In genomic region chr4:153114771-153115321, GRCh38 we compare ENCODE assay signal across 8 cellular contexts.
DNase-seq lines count a peak whose midpoint lies in the region; TF ChIP-seq lines count a peak whose summit lies in the region.

No MANE protein-coding gene starts in this region.

- TF ChIP-seq CTCF in coronary artery (IDR thresholded peaks at IDR 0.05): no peak

- DNase-seq in GM04504 (ENCODE audit: low read depth) (peak; percentile 15), coronary artery (ENCODE audit: low spot score) (no peak), NCI-H526 treated with DMSO at 0.1 percent for 48 hours (lab: John Stamatoyannopoulos, UW) (no peak), islet precursor cell (no peak), NCI-H1417 (lab: John Stamatoyannopoulos, UW) (no peak), NCI-H345 (lab: John Stamatoyannopoulos, UW) (no peak)
- DNase-seq in activated CD4-positive, alpha-beta T cell treated with anti-CD3 and anti-CD28 coated beads for 1 hour: peak; percentile 30
- peak; percentile 46 to 55 (median 52) for DNase-seq in stimulated activated CD4-positive, alpha-beta T cell treated with anti-CD3 and anti-CD28 coated beads, Interleukin-12 subunit alpha, Interleukin-12 subunit beta, amount 100 ng/mL, for 48 hours (ENCODE audit: low read depth in 2 of 3, low spot score in 1 of 3)

- peak overlapping the region; percentile 57 to 89 for H3K27ac ChIP-seq in coronary artery

- H3K4me3 ChIP-seq in coronary artery: peak overlapping the region; percentile 55

Comparison
In these comparisons a context has a peak if more than half of its experiments do, and no peak if none do; other contexts are left out.
1. DNase-seq: peak in GM04504 (single experiment), activated CD4-positive, alpha-beta T cell treated with anti-CD3 and anti-CD28 coated beads for 1 hour (single experiment) and stimulated activated CD4-positive, alpha-beta T cell treated with anti-CD3 and anti-CD28 coated beads, Interleukin-12 subunit alpha, Interleukin-12 subunit beta, amount 100 ng/mL, for 48 hours (3 of 3); none in coronary artery (single experiment), NCI-H526 treated with DMSO at 0.1 percent for 48 hours (single experiment), islet precursor cell (single experiment), NCI-H1417 (0 of 3) and NCI-H345 (single experiment).